ENCODE assay signal across 8 cellular contexts in genomic region chr3:48684480-48685143, GRCh38. TPM values are rescaled to one million over a fixed set of nuclear protein-coding genes. Genes with fewer than 3 reads are reported as not detected.
DNase-seq lines count a peak whose midpoint lies in the region; ATAC-seq, FAIRE-seq and TF ChIP-seq lines count a peak whose summit lies in the region.

No MANE protein-coding gene starts in this region.

- H3K4me3 ChIP-seq in PC-9, result peak overlapping the region; percentile 46; the same call in 1 of the 2 replicates
- H3K4me3 ChIP-seq in endodermal cell (ENCODE audit: low read length), result peak overlapping the region; percentile 94
- peak overlapping the region; percentile 97 for H3K4me3 ChIP-seq in neural progenitor cell

- no peak for TF ChIP-seq POLR2A in GM12891 (IDR thresholded peaks at IDR 0.05; ENCODE audit: low read depth, low read length)

- peak overlapping the region; percentile 67 for H3K27ac Mint-ChIP-seq in endodermal cell
- peak overlapping the region; percentile 48 for H3K27ac Mint-ChIP-seq in neural progenitor cell

- peak; percentile 40 for DNase-seq in GM12891 (ENCODE audit: insufficient read length, low spot score)
- no peak for DNase-seq in PC-9
- no peak for DNase-seq in endodermal cell
- no peak for DNase-seq in neural progenitor cell (ENCODE audit: low spot score)
- DNase-seq in NCI-H526 treated with DMSO at 0.1 percent for 48 hours (lab: John Stamatoyannopoulos, UW), result no peak
- no peak for DNase-seq in DMS153 treated with DMSO at 0.1 percent for 48 hours (lab: John Stamatoyannopoulos, UW; ENCODE audit: unreplicated experiment)

- TF ChIP-seq CTCF in PC-9 (conservative IDR thresholded peaks at IDR 0.05), result no peak
- TF ChIP-seq CTCF in endodermal cell (conservative IDR thresholded peaks at IDR 0.05), result no peak
- TF ChIP-seq CTCF in neural progenitor cell (IDR thresholded peaks at IDR 0.05), result no peak

- no peaks in the 10 kb centered on the region for H3K27me3 Mint-ChIP-seq in endodermal cell (ENCODE audit: insufficient read depth)
- H3K27me3 Mint-ChIP-seq in neural progenitor cell (ENCODE audit: insufficient read depth, low read depth), result peaks cover 11% of the 10 kb centered on the region

- H3K4me1 ChIP-seq in PC-9 (replicated peaks; ENCODE audit: insufficient read depth), result peaks cover 17% of the 10 kb centered on the region
- H3K4me1 ChIP-seq in endodermal cell (ENCODE audit: control insufficient read depth, insufficient read depth, low read length), result peaks cover 9% of the 10 kb centered on the region
- H3K4me1 ChIP-seq in neural progenitor cell, result peaks cover 9% of the 10 kb centered on the region

- H3K4me1 Mint-ChIP-seq in endodermal cell (peaks cover 13% of the 10 kb centered on the region), neural progenitor cell (peaks cover 20% of the 10 kb centered on the region)

- intact Hi-C loops in PC-9 (cut with micrococcal nuclease; ENCODE audit: unreplicated experiment), result loop anchor here (1.0 kb wide), 2 partner anchors 126 to 219 kb away; no protein-coding TSS in a partner anchor

- H4K20me1 ChIP-seq in PC-9 (ENCODE audit: insufficient read depth) (peaks cover 8% of the 10 kb centered on the region; the same call in 1 of the 2 replicates), neural progenitor cell (ENCODE audit: low read depth) (peaks cover 57% of the 10 kb centered on the region)

- H3K9me3 ChIP-seq in PC-9 (ENCODE audit: insufficient read depth, low read depth), result no peaks in the 10 kb centered on the region
- no peaks in the 10 kb centered on the region for H3K9me3 ChIP-seq in endodermal cell (ENCODE audit: control insufficient read depth, low read length)
- no peaks in the 10 kb centered on the region for H3K9me3 ChIP-seq in neural progenitor cell (ENCODE audit: low read depth)

- H2AFZ ChIP-seq in PC-9 (no peak overlapping the region), neural progenitor cell (replicated peaks) (no peak overlapping the region)

- 88 to 89% methylated on average over 4 to 7 of the region's 7 CpGs for WGBS in endodermal cell (ENCODE audit: insufficient coverage in 1 of 2, insufficient read length in 1 of 2), 2 experiments

- ATAC-seq in HG03196 (IDR thresholded peaks at IDR 0.05; ENCODE audit: unreplicated experiment) (no peak), HG03521 (IDR thresholded peaks at IDR 0.05; ENCODE audit: unreplicated experiment) (no peak)

- no peaks in the 10 kb centered on the region for H3K9me3 Mint-ChIP-seq in endodermal cell
- no peaks in the 10 kb centered on the region for H3K9me3 Mint-ChIP-seq in neural progenitor cell

- H3F3A ChIP-seq in PC-9 (ENCODE audit: insufficient read depth, low read depth) (peaks cover 20% of the 10 kb centered on the region), neural progenitor cell (ENCODE audit: low read depth) (peaks cover 37% of the 10 kb centered on the region)

- FAIRE-seq in GM12891 (lab: Jason Lieb, UNC), result peak; percentile 57

- H3K4me3 Mint-ChIP-seq in endodermal cell (peak overlapping the region; percentile 70), neural progenitor cell (peak overlapping the region; percentile 93)

- H3K36me3 Mint-ChIP-seq in endodermal cell (ENCODE audit: low read depth), result peaks cover 52% of the 10 kb centered on the region
- peaks cover 19% of the 10 kb centered on the region for H3K36me3 Mint-ChIP-seq in neural progenitor cell

- H3K9me2 ChIP-seq in PC-9 (ENCODE audit: insufficient read depth), result no peaks in the 10 kb centered on the region

- CTCF ChIA-PET in PC-9 (lab: Charles Lee), result interaction anchor here (0.5 to 1.2 kb wide), 2 partner anchors 436 to 490 kb away, joined by 3 read pairs; partner anchors contain the start of gene USP19

- H3K4me2 ChIP-seq in PC-9 (peak overlapping the region; percentile 86), neural progenitor cell (peak overlapping the region; percentile 88)

- H3K36me3 ChIP-seq in PC-9 (ENCODE audit: low read depth) (no peaks in the 10 kb centered on the region), endodermal cell (ENCODE audit: control insufficient read depth, insufficient read depth, low read length) (peaks cover 64% of the 10 kb centered on the region), neural progenitor cell (no peaks in the 10 kb centered on the region)

- H3K9ac ChIP-seq in endodermal cell (ENCODE audit: extremely low read depth, low read length, poor library complexity, severe bottlenecking) (no peak overlapping the region), neural progenitor cell (peak overlapping the region; percentile 52)

- H3K27ac ChIP-seq in PC-9 (no peak overlapping the region), endodermal cell (ENCODE audit: low read depth, low read length) (no peak overlapping the region), neural progenitor cell (no peak overlapping the region)

- H3K27me3 ChIP-seq in PC-9 (ENCODE audit: insufficient read depth, low read depth), result no peaks in the 10 kb centered on the region
- H3K27me3 ChIP-seq in endodermal cell (ENCODE audit: control insufficient read depth, insufficient read depth, low read length, poor library complexity, severe bottlenecking), result no peaks in the 10 kb centered on the region
- H3K27me3 ChIP-seq in neural progenitor cell, result no peaks in the 10 kb centered on the region

- POLR2A ChIA-PET in PC-9 (lab: Charles Lee; ENCODE audit: unreplicated experiment), result no interaction called here

- BruUV-seq in PC-9 (replicated peaks; lab: Mats Ljungman, UMichigan), result TSS peak; percentile 32

- peaks cover 21% of the 10 kb centered on the region for H3K79me2 ChIP-seq in PC-9 (ENCODE audit: low read depth)
- peaks cover 28% of the 10 kb centered on the region for H3K79me2 ChIP-seq in neural progenitor cell (ENCODE audit: low read depth)

TF ChIP-seq in GM12891, 5 proteins besides CTCF, POLR2A, EP300 and RAD21:
- TF ChIP-seq SPI1 (IDR thresholded peaks at IDR 0.05; ENCODE audit: low read depth, low read length) (peak; percentile 81), POLR2AphosphoS5 (IDR thresholded peaks at IDR 0.05; ENCODE audit: low read depth, low read length) (no peak), PAX5 (IDR thresholded peaks at IDR 0.05; ENCODE audit: insufficient read depth, low read length, severe bottlenecking) (no peak)
TF ChIP-seq in GM12891: peak in this region for 1.

RNA-seq across cellular contexts. Expression of gene NCKIPSD, which starts 1.1 kb away (rescaled TPM):
- polyA plus RNA-seq in GM12891 (2012; ENCODE audit: low read depth, missing spikeins), result 22.4 TPM
- 40.0 and 53.3 TPM in 2 replicates for total RNA-seq in PC-9 (2021)
- total RNA-seq in endodermal cell, result 10 to 100 TPM; 30.9 to 32.5 TPM
- 30.2 TPM for polyA plus RNA-seq in endodermal cell (2013, experiment 1 of 2)
- polyA plus RNA-seq in endodermal cell (2013, experiment 2 of 2), result 26.9 TPM
- 32.8 and 69.1 TPM in 2 replicates for total RNA-seq in neural progenitor cell (ENCODE audit: low replicate concordance)

RNA-seq across cellular contexts. Expression of gene CELSR3, which starts 21.9 kb away (rescaled TPM):
- 0.35 TPM for polyA plus RNA-seq in GM12891 (2012; ENCODE audit: low read depth, missing spikeins)
- total RNA-seq in PC-9 (2021) (9.9 and 11.6 TPM in 2 replicates), endodermal cell (10 to 100 TPM; 20.7 to 30.1 TPM), neural progenitor cell (ENCODE audit: low replicate concordance) (9.9 and 22.3 TPM in 2 replicates)
- polyA plus RNA-seq in endodermal cell (2013, experiment 1 of 2), result 24.4 TPM
- 22.9 TPM for polyA plus RNA-seq in endodermal cell (2013, experiment 2 of 2)

RNA-seq across cellular contexts. Expression of gene IP6K2, which starts 32.4 kb away (rescaled TPM):
- polyA plus RNA-seq in GM12891 (2012; ENCODE audit: low read depth, missing spikeins), result 59.7 TPM
- total RNA-seq in PC-9 (2021) (123 and 144 TPM in 2 replicates), endodermal cell (100 to 1,000 TPM; 104 to 127 TPM), neural progenitor cell (ENCODE audit: low replicate concordance) (130 and 186 TPM in 2 replicates)
- 219 TPM for polyA plus RNA-seq in endodermal cell (2013, experiment 1 of 2)
- polyA plus RNA-seq in endodermal cell (2013, experiment 2 of 2), result 181 TPM

RNA-seq across cellular contexts. Expression of gene SLC26A6, which starts 49.4 kb away (rescaled TPM):
- 6.7 TPM for polyA plus RNA-seq in GM12891 (2012; ENCODE audit: low read depth, missing spikeins)
- total RNA-seq in PC-9 (2021) (16.5 and 18.7 TPM in 2 replicates), endodermal cell (10 to 100 TPM; 65.1 to 75.6 TPM), neural progenitor cell (ENCODE audit: low replicate concordance) (42.5 and 78.9 TPM in 2 replicates)
- 45.7 TPM for polyA plus RNA-seq in endodermal cell (2013, experiment 1 of 2)
- 41.3 TPM for polyA plus RNA-seq in endodermal cell (2013, experiment 2 of 2)

Comparison
In these comparisons a context has a peak if more than half of its experiments do, and no peak if none do; other contexts are left out.
1. H3K4me3 ChIP-seq: peak in every context shown above with its lines; median percentile 97 in neural progenitor cell; 94 in endodermal cell; 46 in PC-9.